In genomic region chr16:4487955-4488481, GRCh38 we compare ENCODE assay signal across 10 cellular contexts. TPM values are rescaled to one million over a fixed set of nuclear protein-coding genes. Genes with fewer than 3 reads are reported as not detected.
DNase-seq lines count a peak whose midpoint lies in the region; ATAC-seq and TF ChIP-seq lines count a peak whose summit lies in the region.
"Had no signal": no experiment of that assay in that cellular context is flagged by ENCODE, and none has a peak within 500 bp of the region (broad histone marks: within the 10 kb centered on the region; RNA-seq: fewer than 3 reads in every experiment).

No MANE protein-coding gene starts in this region.

- H3K4me3 Mint-ChIP-seq in CD8-positive, alpha-beta T cell: peak overlapping the region; percentile 70
- H3K4me3 Mint-ChIP-seq in natural killer cell: peak overlapping the region; percentile 83

- ATAC-seq in CD8-positive, alpha-beta T cell: peak; percentile 41
- ATAC-seq in natural killer cell (peak; percentile 40 to 41 (median 40)), HG02571 (IDR thresholded peaks at IDR 0.05; ENCODE audit: unreplicated experiment) (no peak)

- no peaks in the 10 kb centered on the region for H3K9me3 Mint-ChIP-seq in CD8-positive, alpha-beta T cell
- no peaks in the 10 kb centered on the region for H3K9me3 Mint-ChIP-seq in natural killer cell

- no peak for TF ChIP-seq CTCF in CD8-positive, alpha-beta T cell (IDR thresholded peaks at IDR 0.05)
- TF ChIP-seq CTCF in Peyer's patch (IDR thresholded peaks at IDR 0.05): no peak
- no peak for TF ChIP-seq CTCF in natural killer cell (IDR thresholded peaks at IDR 0.05)
- TF ChIP-seq CTCF in OCI-LY7 (conservative IDR thresholded peaks at IDR 0.05; ENCODE audit: low read length): no peak

- no peaks in the 10 kb centered on the region for H3K27me3 ChIP-seq in CD8-positive, alpha-beta T cell (ENCODE audit: insufficient read depth, low read length)
- H3K27me3 ChIP-seq in Peyer's patch: no peaks in the 10 kb centered on the region
- H3K27me3 ChIP-seq: breast epithelium had no signal

- CTCF ChIA-PET in CD8-positive, alpha-beta T cell (lab: Charles Lee): interaction anchor here (0.7 to 9.8 kb wide), 4 partner anchors 11 to 136 kb away, joined by 3 to 75 read pairs (median 14); partner anchors contain the start of genes HMOX2 and MGRN1
- CTCF ChIA-PET in OCI-LY7 (lab: Charles Lee; ENCODE audit: unreplicated experiment): no interaction called here

- POLR2A ChIA-PET in CD8-positive, alpha-beta T cell (lab: Charles Lee): interaction anchor here (0.6 to 5.9 kb wide), 7 partner anchors 10 to 215 kb away, joined by 3 to 52 read pairs (median 4); partner anchors contain the start of genes NMRAL1 and TFAP4
- POLR2A ChIA-PET in OCI-LY7 (lab: Charles Lee): interaction anchor here (0.7 kb wide), 1 partner anchor 381 kb away, joined by 4 read pairs; no protein-coding TSS in a partner anchor

- intact Hi-C loops in CD8-positive, alpha-beta T cell (cut with DNase I, micrococcal nuclease): loop anchor here (1.0 kb wide), 2 partner anchors 12 to 17 kb away; partner anchors contain the start of gene HMOX2 (in 1 of the 2)
- intact Hi-C loops in natural killer cell (cut with micrococcal nuclease): loop anchor here (2.0 kb wide), 1 partner anchor 15 kb away; no protein-coding TSS in a partner anchor
- intact Hi-C loops in OCI-LY7 (cut with micrococcal nuclease; ENCODE audit: unreplicated experiment): no loop called here

- H3K4me3 ChIP-seq in CD8-positive, alpha-beta T cell (ENCODE audit: low read depth, low read length): peak overlapping the region; percentile 42
- H3K4me3 ChIP-seq in Peyer's patch (no peak overlapping the region), OCI-LY7 (ENCODE audit: low read depth, low read length, poor library complexity, severe bottlenecking) (no peak overlapping the region)
- H3K4me3 ChIP-seq: breast epithelium had no signal

- H3K27ac ChIP-seq in CD8-positive, alpha-beta T cell (ENCODE audit: low read depth, low read length): peak overlapping the region; percentile 79
- peak overlapping the region in 3 of 4 donors; percentile 5 to 60 (median 49) for H3K27ac ChIP-seq in Peyer's patch
- no peak overlapping the region for H3K27ac ChIP-seq in caudate nucleus (ENCODE audit: low read depth, low read length)
- no peak overlapping the region for H3K27ac ChIP-seq in OCI-LY7 (ENCODE audit: low read depth, low read length, poor library complexity, severe bottlenecking)

- no peak overlapping the region for H2AFZ ChIP-seq in OCI-LY7 (ENCODE audit: low read length)

- no peaks in the 10 kb centered on the region for H3K9me2 ChIP-seq in OCI-LY7 (ENCODE audit: insufficient read depth, low read length)

- peaks cover 60% of the 10 kb centered on the region for H3K4me1 Mint-ChIP-seq in CD8-positive, alpha-beta T cell (ENCODE audit: low read depth)
- H3K4me1 Mint-ChIP-seq in natural killer cell: peaks cover 44 to 46% of the 10 kb centered on the region in 2 donors

- H3K36me3 Mint-ChIP-seq in CD8-positive, alpha-beta T cell: peaks cover 68% of the 10 kb centered on the region
- H3K36me3 Mint-ChIP-seq in natural killer cell: peaks cover 7% of the 10 kb centered on the region

- DNase-seq in CD8-positive, alpha-beta T cell: no peak
- DNase-seq in Peyer's patch (no peak), dermis microvascular lymphatic vessel endothelial cell (ENCODE audit: low read depth in 2 of 2) (peak; percentile 30 to 56), natural killer cell (no peak), GM19238 (ENCODE audit: insufficient read length, low spot score) (no peak), caudate nucleus (lab: John Stamatoyannopoulos, UW) (no peak), OCI-LY7 (ENCODE audit: low spot score) (no peak)
- DNase-seq: T-helper 9 cell had no signal

- TF ChIP-seq POLR2A in Peyer's patch (IDR thresholded peaks at IDR 0.05): no peak

- H3K4me2 ChIP-seq in OCI-LY7 (ENCODE audit: low read length): no peak overlapping the region

- no peaks in the 10 kb centered on the region for H3K9me3 ChIP-seq in CD8-positive, alpha-beta T cell (ENCODE audit: low read length)
- no peaks in the 10 kb centered on the region for H3K9me3 ChIP-seq in Peyer's patch
- H3K9me3 ChIP-seq in OCI-LY7 (ENCODE audit: low read length): no peaks in the 10 kb centered on the region
- H3K9me3 ChIP-seq: breast epithelium had no signal

- no TSS peak for BruUV-seq in OCI-LY7 (replicated peaks; lab: Mats Ljungman, UMichigan)

- H3K4me1 ChIP-seq in CD8-positive, alpha-beta T cell (ENCODE audit: insufficient read depth, low read length): peaks cover 77% of the 10 kb centered on the region
- H3K4me1 ChIP-seq in Peyer's patch: peaks cover 0 to 5% (median 2%) of the 10 kb centered on the region in 4 donors
- H3K4me1 ChIP-seq in OCI-LY7 (ENCODE audit: insufficient read depth, low read length, poor library complexity, severe bottlenecking): no peaks in the 10 kb centered on the region
- H3K4me1 ChIP-seq: breast epithelium had no signal

- peak overlapping the region; percentile 96 for H3K27ac Mint-ChIP-seq in CD8-positive, alpha-beta T cell
- H3K27ac Mint-ChIP-seq in natural killer cell: peak overlapping the region; percentile 92 to 94

- no peaks in the 10 kb centered on the region for H3K79me2 ChIP-seq in OCI-LY7 (ENCODE audit: insufficient read depth, low read depth, low read length)

- H4K20me1 ChIP-seq in OCI-LY7 (ENCODE audit: insufficient read depth, low read length): no peaks in the 10 kb centered on the region

- peaks cover 5% of the 10 kb centered on the region for H3K36me3 ChIP-seq in CD8-positive, alpha-beta T cell (ENCODE audit: insufficient read depth, low read length)
- H3K36me3 ChIP-seq in Peyer's patch (peaks cover 0 to 63% (median 0%) of the 10 kb centered on the region in 3 donors), OCI-LY7 (ENCODE audit: insufficient read depth, low read length) (peaks cover 51% of the 10 kb centered on the region)
- H3K36me3 ChIP-seq: breast epithelium had no signal

- H3K27me3 Mint-ChIP-seq in CD8-positive, alpha-beta T cell (ENCODE audit: low read depth): no peaks in the 10 kb centered on the region
- H3K27me3 Mint-ChIP-seq in natural killer cell (ENCODE audit: low read depth in 2 of 2): no peaks in the 10 kb centered on the region

RNA-seq across cellular contexts. Expression of gene HMOX2, which starts 11.8 kb away (rescaled TPM):
- 10 to 100 TPM; 31.7 to 36.4 TPM for total RNA-seq in CD8-positive, alpha-beta T cell
- 10 to 100 TPM; 37.1 to 64.8 (median 61.1) TPM for total RNA-seq in Peyer's patch
- total RNA-seq in dermis microvascular lymphatic vessel endothelial cell: 109 and 153 TPM in 2 replicates
- total RNA-seq in natural killer cell: 100 to 1,000 TPM in 1 of 3 donors, 10 to 100 TPM in 2; 66.0 to 104 (median 77.3) TPM
- total RNA-seq in OCI-LY7 (2014; rRNA removed; shearing (Covaris generic)): 46.0 and 55.2 TPM in 2 replicates
- total RNA-seq in OCI-LY7 (2022): 37.0 and 39.5 TPM in 2 replicates

RNA-seq across cellular contexts. Expression of gene NMRAL1, which starts 13.6 kb away (rescaled TPM):
- 10 to 100 TPM; 30.5 to 31.8 TPM for total RNA-seq in CD8-positive, alpha-beta T cell
- total RNA-seq in Peyer's patch (10 to 100 TPM; 41.5 to 74.5 (median 58.1) TPM), dermis microvascular lymphatic vessel endothelial cell (57.6 and 65.2 TPM in 2 replicates), natural killer cell (10 to 100 TPM; 66.6 to 71.2 (median 69.8) TPM), OCI-LY7 (2022) (114 and 139 TPM in 2 replicates)
- 92.8 and 113 TPM in 2 replicates for total RNA-seq in OCI-LY7 (2014; rRNA removed; shearing (Covaris generic))

RNA-seq across cellular contexts. Expression of gene CDIP1, which starts 50.6 kb away (rescaled TPM):
- 10 to 100 TPM; 21.7 to 25.0 TPM for total RNA-seq in CD8-positive, alpha-beta T cell
- total RNA-seq in Peyer's patch (10 to 100 TPM; 21.5 to 45.0 (median 39.0) TPM), dermis microvascular lymphatic vessel endothelial cell (4.7 and 11.9 TPM in 2 replicates), natural killer cell (10 to 100 TPM; 35.2 to 49.2 (median 37.9) TPM), OCI-LY7 (2022) (33.2 and 34.2 TPM in 2 replicates)
- 13.5 and 15.5 TPM in 2 replicates for total RNA-seq in OCI-LY7 (2014; rRNA removed; shearing (Covaris generic))

Comparison
In these comparisons a context has a peak if more than half of its experiments do, and no peak if none do; other contexts are left out.
1. DNase-seq: peak in dermis microvascular lymphatic vessel endothelial cell (2 of 2); none in CD8-positive, alpha-beta T cell (0 of 7), Peyer's patch (0 of 3), natural killer cell (single experiment), GM19238 (single experiment), caudate nucleus (0 of 61) and OCI-LY7 (single experiment).
2. H3K27ac ChIP-seq: peak in CD8-positive, alpha-beta T cell (single experiment) and Peyer's patch (3 of 4); none in caudate nucleus (single experiment) and OCI-LY7 (single experiment).